ENCODE assay signal across 8 cellular contexts in the genomic region with DNA sequence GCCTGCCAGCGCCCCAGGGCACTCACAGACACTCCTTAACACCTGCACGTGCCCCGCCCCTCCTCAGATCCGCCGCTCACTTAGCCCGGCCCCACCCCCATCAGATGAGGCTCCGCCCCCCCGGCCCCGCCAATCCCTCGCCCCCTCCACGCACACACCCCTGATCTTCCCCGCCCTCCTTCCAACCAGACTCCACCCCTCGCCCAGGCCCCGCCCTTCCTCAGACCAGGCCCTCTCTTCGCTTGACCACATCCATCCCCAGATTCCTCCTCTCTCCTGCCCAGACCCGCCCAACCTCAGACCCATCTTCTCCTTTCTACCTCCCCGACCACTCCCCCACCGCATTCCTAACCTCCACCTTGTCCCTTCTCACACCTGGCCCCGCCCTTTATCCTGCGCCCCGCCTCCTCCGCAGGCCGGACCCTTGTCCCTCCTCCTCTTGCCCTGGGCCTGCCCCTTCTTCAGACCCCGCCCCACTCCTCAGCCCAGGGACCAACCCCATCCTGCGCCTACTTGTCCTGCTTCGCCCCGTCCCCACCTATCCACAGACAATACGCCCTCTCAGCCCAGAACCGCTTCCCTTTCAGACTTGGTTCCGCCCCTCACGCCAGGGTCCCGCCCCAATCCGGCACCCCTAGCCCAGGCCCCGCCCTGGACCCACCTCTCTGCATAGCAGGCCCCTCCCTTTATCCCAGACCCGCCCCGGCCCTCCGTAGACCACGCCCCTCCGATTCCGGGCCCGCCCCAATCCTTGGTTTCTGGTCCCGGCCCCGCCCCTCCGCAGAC. TPM values are rescaled to one million over a fixed set of nuclear protein-coding genes. Genes with fewer than 3 reads are reported as not detected.
DNase-seq lines count a peak whose midpoint lies in the region; ATAC-seq, FAIRE-seq and TF ChIP-seq lines count a peak whose summit lies in the region.

No MANE protein-coding gene starts in this region.

- H3K9me3 ChIP-seq in kidney (ENCODE audit: control insufficient read depth in 1 of 2, low read length in 2 of 2), result no peaks in the 10 kb centered on the region

- H3K27ac ChIP-seq in kidney (ENCODE audit: low read depth in 2 of 2, low read length in 2 of 2), result peak overlapping the region; percentile 74 to 77

- H3K4me1 ChIP-seq in kidney (ENCODE audit: control insufficient read depth in 1 of 2, insufficient read depth in 1 of 2, low read depth in 1 of 2, low read length in 2 of 2), result peaks cover 0 to 7% of the 10 kb centered on the region in 2 donors

- peak overlapping the region; percentile 55 to 73 for H3K4me3 ChIP-seq in kidney (ENCODE audit: low read length in 2 of 2)

- ATAC-seq in GM19025 (IDR thresholded peaks at IDR 0.05; ENCODE audit: low read depth, unreplicated experiment) (peak; percentile 81), HG03342 (IDR thresholded peaks at IDR 0.05; ENCODE audit: unreplicated experiment) (peak; percentile 84)

- H3K36me3 ChIP-seq in kidney (ENCODE audit: control insufficient read depth in 1 of 2, insufficient read depth in 2 of 2, low read length in 2 of 2), result no peaks in the 10 kb centered on the region

- intact Hi-C loops in kidney (cut with DNase I), result no loop called here

- no peak for TF ChIP-seq CTCF in kidney (IDR thresholded peaks at IDR 0.05; ENCODE audit: borderline replicate concordance, extremely low read depth, insufficient read depth)

- DNase-seq in AG08396 (ENCODE audit: low spot score), result peak; percentile 99
- peak; percentile 75 for DNase-seq in NCI-H345 treated with DMSO at 0.1 percent for 48 hours (lab: John Stamatoyannopoulos, UW; ENCODE audit: unreplicated experiment)
- DNase-seq in activated CD4-positive, CD25-positive, alpha-beta regulatory T cell treated with anti-CD3 and anti-CD28 coated beads, Interleukin-2, amount 50 U/mL, for 72 hours, result peak; percentile 99
- DNase-seq in cerebellar nuclear complex (lab: John Stamatoyannopoulos, UW), result peak; percentile 64 to 93
- peak; percentile 99 for DNase-seq in kidney
- DNase-seq in stimulated activated CD4-positive, alpha-beta T cell treated with anti-CD3 and anti-CD28 coated beads, Interleukin-12 subunit alpha, Interleukin-12 subunit beta, amount 100 ng/mL, for 48 hours (ENCODE audit: low read depth in 2 of 3, low spot score in 1 of 3), result peak; percentile 99 to 100 (median 100)

- no peak for FAIRE-seq in kidney (lab: Jason Lieb, UNC)

- no peak overlapping the region for H3K9ac ChIP-seq in kidney (ENCODE audit: low read length in 2 of 2)

RNA-seq across cellular contexts. Expression of gene KLHL26, which starts 0.5 kb away (rescaled TPM):
- 16.1 TPM for total RNA-seq in kidney
- polyA plus RNA-seq in kidney (ENCODE audit: insufficient read depth, low read depth, low replicate concordance), result 5.6 TPM

RNA-seq across cellular contexts. Expression of gene TMEM59L, which starts 23.7 kb away (rescaled TPM):
- 5.9 TPM for total RNA-seq in kidney
- 1.5 TPM for polyA plus RNA-seq in kidney (ENCODE audit: insufficient read depth, low read depth, low replicate concordance)

RNA-seq across cellular contexts. Expression of gene CRLF1, which starts 29.8 kb away (rescaled TPM):
- total RNA-seq in kidney, result 28.9 TPM
- polyA plus RNA-seq in kidney (ENCODE audit: insufficient read depth, low read depth, low replicate concordance), result 6.6 TPM

RNA-seq across cellular contexts. Expression of gene CRTC1, which starts 47.1 kb away (rescaled TPM):
- total RNA-seq in kidney, result 26.8 TPM
- 10.9 TPM for polyA plus RNA-seq in kidney (ENCODE audit: insufficient read depth, low read depth, low replicate concordance)

RNA-seq across cellular contexts. Expression of gene REX1BD, which starts 47.8 kb away (rescaled TPM):
- total RNA-seq in kidney, result 56.9 TPM
- 104 TPM for polyA plus RNA-seq in kidney (ENCODE audit: insufficient read depth, low read depth, low replicate concordance)

Comparison
In these comparisons a context has a peak if more than half of its experiments do, and no peak if none do; other contexts are left out.
1. Peak in every context shown above with its lines: DNase-seq, ATAC-seq, H3K4me3 ChIP-seq and H3K27ac ChIP-seq.